In genomic region chr17:2690165-2691068, GRCh38 we compare ENCODE assay signal across 15 cellular contexts. TPM values are rescaled to one million over a fixed set of nuclear protein-coding genes. Genes with fewer than 3 reads are reported as not detected.
DNase-seq lines count a peak whose midpoint lies in the region; ATAC-seq, FAIRE-seq and TF ChIP-seq lines count a peak whose summit lies in the region.
"Had no signal": no experiment of that assay in that cellular context is flagged by ENCODE, and none has a peak within 500 bp of the region (broad histone marks: within the 10 kb centered on the region; RNA-seq: fewer than 3 reads in every experiment).

No MANE protein-coding gene starts in this region.

- TF ChIP-seq CTCF in WERI-Rb-1 (IDR thresholded peaks at IDR 0.05; ENCODE audit: low read depth, low read length) (no peak), kidney (IDR thresholded peaks at IDR 0.05; ENCODE audit: borderline replicate concordance, extremely low read depth, insufficient read depth) (no peak)

- H3K4me3 Mint-ChIP-seq in activated T-cell treated with anti-CD3 and anti-CD28 coated beads, Interleukin-2, amount 50 U/mL, for 24 hours: no peak overlapping the region
- no peak overlapping the region for H3K4me3 Mint-ChIP-seq in stimulated activated effector memory CD8-positive, alpha-beta T cell treated with anti-CD3 and anti-CD28 coated beads, Interleukin-12 subunit alpha, Interleukin-12 subunit beta, amount 100 ng/mL, for 72 hours
- H3K4me3 Mint-ChIP-seq: IgD-negative memory B cell had no signal

- no peaks in the 10 kb centered on the region for H3K4me1 ChIP-seq in kidney (ENCODE audit: control insufficient read depth in 1 of 2, insufficient read depth in 1 of 2, low read depth in 1 of 2, low read length in 2 of 2)

- peaks cover 69% of the 10 kb centered on the region for H3K36me3 Mint-ChIP-seq in activated T-cell treated with anti-CD3 and anti-CD28 coated beads, Interleukin-2, amount 50 U/mL, for 24 hours (ENCODE audit: low read depth)
- H3K36me3 Mint-ChIP-seq in stimulated activated effector memory CD8-positive, alpha-beta T cell treated with anti-CD3 and anti-CD28 coated beads, Interleukin-12 subunit alpha, Interleukin-12 subunit beta, amount 100 ng/mL, for 72 hours: peaks cover 67% of the 10 kb centered on the region

- DNase-seq in activated T-cell treated with anti-CD3 and anti-CD28 coated beads, Interleukin-2, amount 50 U/mL, for 24 hours: peak; percentile 34
- no peak for DNase-seq in activated T-cell treated with anti-CD3 and anti-CD28 coated beads, Interleukin-2, amount 50 U/mL, for 48 hours
- no peak for DNase-seq in WERI-Rb-1
- peak; percentile 76 for DNase-seq in kidney
- DNase-seq in stimulated activated effector memory CD8-positive, alpha-beta T cell treated with anti-CD3 and anti-CD28 coated beads, Interleukin-12 subunit alpha, Interleukin-12 subunit beta, amount 100 ng/mL, for 72 hours (ENCODE audit: low spot score in 2 of 2): no peak
- DNase-seq: ACHN, DMS 273 treated with DMSO at 0.1 percent for 48 hours, mesendoderm, NCI-H1105 treated with DMSO at 0.1 percent for 48 hours, NCI-H226, nucleus accumbens had no signal

- H3K27me3 Mint-ChIP-seq in activated T-cell treated with anti-CD3 and anti-CD28 coated beads, Interleukin-2, amount 50 U/mL, for 24 hours: no peaks in the 10 kb centered on the region
- H3K27me3 Mint-ChIP-seq: IgD-negative memory B cell had no signal

- no peaks in the 10 kb centered on the region for H3K9me3 Mint-ChIP-seq in activated T-cell treated with anti-CD3 and anti-CD28 coated beads, Interleukin-2, amount 50 U/mL, for 24 hours
- H3K9me3 Mint-ChIP-seq in stimulated activated effector memory CD8-positive, alpha-beta T cell treated with anti-CD3 and anti-CD28 coated beads, Interleukin-12 subunit alpha, Interleukin-12 subunit beta, amount 100 ng/mL, for 72 hours: no peaks in the 10 kb centered on the region
- H3K9me3 Mint-ChIP-seq: IgD-negative memory B cell had no signal

- H3K27ac ChIP-seq in WERI-Rb-1 (peak overlapping the region; percentile 75), kidney (ENCODE audit: low read depth in 2 of 2, low read length in 2 of 2) (no peak overlapping the region)

- FAIRE-seq in kidney (lab: Jason Lieb, UNC): no peak

- H3K9ac ChIP-seq in kidney (ENCODE audit: low read length in 2 of 2): no peak overlapping the region

- no peak for ATAC-seq in stimulated activated effector memory CD8-positive, alpha-beta T cell treated with anti-CD3 and anti-CD28 coated beads, Interleukin-12 subunit alpha, Interleukin-12 subunit beta, amount 100 ng/mL, for 72 hours
- ATAC-seq in HG02981 (IDR thresholded peaks at IDR 0.05; ENCODE audit: unreplicated experiment) (no peak), GM18502 (IDR thresholded peaks at IDR 0.05; ENCODE audit: poor library complexity, unreplicated experiment) (no peak), GM21529 (IDR thresholded peaks at IDR 0.05; ENCODE audit: unreplicated experiment) (no peak)

- peaks cover 7% of the 10 kb centered on the region for H3K4me1 Mint-ChIP-seq in activated T-cell treated with anti-CD3 and anti-CD28 coated beads, Interleukin-2, amount 50 U/mL, for 24 hours (ENCODE audit: low read depth)
- H3K4me1 Mint-ChIP-seq in stimulated activated effector memory CD8-positive, alpha-beta T cell treated with anti-CD3 and anti-CD28 coated beads, Interleukin-12 subunit alpha, Interleukin-12 subunit beta, amount 100 ng/mL, for 72 hours: peaks cover 18% of the 10 kb centered on the region

- peak overlapping the region; percentile 64 for H3K27ac Mint-ChIP-seq in activated T-cell treated with anti-CD3 and anti-CD28 coated beads, Interleukin-2, amount 50 U/mL, for 24 hours
- H3K27ac Mint-ChIP-seq in stimulated activated effector memory CD8-positive, alpha-beta T cell treated with anti-CD3 and anti-CD28 coated beads, Interleukin-12 subunit alpha, Interleukin-12 subunit beta, amount 100 ng/mL, for 72 hours: peak overlapping the region; percentile 14

- H3K36me3 ChIP-seq in WERI-Rb-1 (peaks cover 44% of the 10 kb centered on the region), kidney (ENCODE audit: control insufficient read depth in 1 of 2, insufficient read depth in 2 of 2, low read length in 2 of 2) (peaks cover 5 to 12% of the 10 kb centered on the region in 2 donors)

- intact Hi-C loops in kidney (cut with DNase I): no loop called here

- H3K27me3 ChIP-seq in WERI-Rb-1 (ENCODE audit: insufficient read depth, low read depth, severe bottlenecking): no peaks in the 10 kb centered on the region

- H3K4me3 ChIP-seq in WERI-Rb-1 (ENCODE audit: low read depth, low read length) (no peak overlapping the region), kidney (ENCODE audit: low read length in 2 of 2) (no peak overlapping the region)

- H3K9me3 ChIP-seq in WERI-Rb-1 (ENCODE audit: severe bottlenecking) (no peaks in the 10 kb centered on the region), kidney (ENCODE audit: control insufficient read depth in 1 of 2, low read length in 2 of 2) (no peaks in the 10 kb centered on the region)

RNA-seq across cellular contexts. Expression of gene CLUH, which starts 21.1 kb away (rescaled TPM):
- 93.1 TPM for total RNA-seq in kidney
- polyA plus RNA-seq in kidney (ENCODE audit: insufficient read depth, low read depth, low replicate concordance): 49.5 TPM

RNA-seq across cellular contexts. Expression of gene CCDC92B, which starts 59.0 kb away (rescaled TPM):
- 1.0 TPM for total RNA-seq in kidney
- 0.11 TPM for polyA plus RNA-seq in kidney (ENCODE audit: insufficient read depth, low read depth, low replicate concordance)
- polyA plus RNA-seq: IgD-negative memory B cell had no signal

Comparison
In these comparisons a context has a peak if more than half of its experiments do, and no peak if none do; other contexts are left out.
1. DNase-seq: peak in activated T-cell treated with anti-CD3 and anti-CD28 coated beads, Interleukin-2, amount 50 U/mL, for 24 hours (single experiment) and kidney (single experiment); none in activated T-cell treated with anti-CD3 and anti-CD28 coated beads, Interleukin-2, amount 50 U/mL, for 48 hours (0 of 2), WERI-Rb-1 (single experiment) and stimulated activated effector memory CD8-positive, alpha-beta T cell treated with anti-CD3 and anti-CD28 coated beads, Interleukin-12 subunit alpha, Interleukin-12 subunit beta, amount 100 ng/mL, for 72 hours (0 of 2).